In the genomic region with DNA sequence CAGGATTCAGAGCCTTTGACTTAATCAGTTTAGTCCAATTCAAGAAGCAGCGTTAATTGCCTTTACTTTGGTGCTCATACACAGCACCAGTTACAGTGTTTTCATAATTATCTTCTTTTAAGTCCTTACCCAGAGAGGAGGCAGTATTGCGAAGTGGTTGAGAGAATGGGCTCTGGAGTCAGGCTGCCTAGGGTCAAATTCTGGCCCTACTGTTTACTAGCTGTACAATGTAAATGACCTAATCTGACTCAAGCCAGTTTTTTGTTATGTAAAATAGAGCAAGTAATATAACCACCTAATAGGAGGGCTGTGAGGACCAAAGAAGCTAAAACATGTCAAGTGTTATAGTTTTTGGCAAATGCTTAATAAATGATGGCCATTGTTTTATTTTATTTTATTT, we compare ENCODE assay signal across 26 cellular contexts. TPM values are rescaled to one million over a fixed set of nuclear protein-coding genes. Genes with fewer than 3 reads are reported as not detected.
DNase-seq lines count a peak whose midpoint lies in the region; ATAC-seq and TF ChIP-seq lines count a peak whose summit lies in the region.
"Had no signal": no experiment of that assay in that cellular context is flagged by ENCODE, and none has a peak within 500 bp of the region (broad histone marks: within the 10 kb centered on the region; RNA-seq: fewer than 3 reads in every experiment).

No MANE protein-coding gene starts in this region.

- no peak overlapping the region for H3K4me3 ChIP-seq in cardiac fibroblast (replicated peaks in 1 of 2; ENCODE audit: low read depth in 2 of 2, low read length in 2 of 2)
- H3K4me3 ChIP-seq: coronary artery, GM23338, SJCRH30, testis, uterus had no signal

- TF ChIP-seq CTCF in cardiac fibroblast (IDR thresholded peaks at IDR 0.05; ENCODE audit: low read depth, low read length): no peak
- TF ChIP-seq CTCF in GM13976 (IDR thresholded peaks at IDR 0.05; ENCODE audit: borderline replicate concordance, control extremely low read depth, extremely low read depth, insufficient read depth, missing control alignments): no peak

- DNase-seq in NCI-H1417 (lab: John Stamatoyannopoulos, UW) (peak in 2 of 3 experiments; percentile 8 to 65), NCI-H1417 treated with DMSO at 0.1 percent for 48 hours (lab: John Stamatoyannopoulos, UW) (no peak), NCI-H226 (peak; percentile 13), cardiac fibroblast (ENCODE audit: low read depth in 2 of 2) (peak; percentile 16 to 23), renal cortical epithelial cell (ENCODE audit: low read depth) (peak; percentile 37), NCI-H2227 (lab: John Stamatoyannopoulos, UW; ENCODE audit: unreplicated experiment) (no peak), GM13976 (ENCODE audit: low spot score) (no peak)
- DNase-seq: 8988T; activated CD4-positive, alpha-beta memory T cell treated with anti-CD3 and anti-CD28 coated beads for 36 hours; activated CD8-positive, alpha-beta memory T cell treated with anti-CD3 and anti-CD28 coated beads, Interleukin-2, amount 50 U/mL, for 48 hours; activated naive CD4-positive, alpha-beta T cell treated with anti-CD3 and anti-CD28 coated beads, Interleukin-2, amount 50 U/mL, for 16 hours; CD4-positive, CD25-positive, alpha-beta regulatory T cell; effector memory CD4-positive, alpha-beta T cell; foreskin melanocyte; left ventricle myocardium superior; naive B cell; NCI-H510A treated with DMSO at 0.1 percent for 48 hours; SJCRH30; stimulated activated naive CD8-positive, alpha-beta T cell treated with anti-CD3 and anti-CD28 coated beads, Interleukin-15, Interleukin-2, amounts not matched to agents 100 U/mL and 50 U/mL, for 24 hours; testis; uterus had no signal

- ATAC-seq in HG03159 (IDR thresholded peaks at IDR 0.05; ENCODE audit: unreplicated experiment): no peak
- ATAC-seq: activated CD4-positive, CD25-positive, alpha-beta regulatory T cell treated with anti-CD3 and anti-CD28 coated beads, Interleukin-2, amount 50 U/mL, for 24 hours; activated T-helper 17 cell treated with anti-CD3 and anti-CD28 coated beads, Interleukin-2, amount 50 U/mL, for 72 hours; GM23338; left ventricle myocardium superior; stimulated activated naive CD8-positive, alpha-beta T cell treated with anti-CD3 and anti-CD28 coated beads, Interleukin-15, Interleukin-2, amounts not matched to agents 100 U/mL and 50 U/mL, for 24 hours had no signal

- in situ Hi-C loops in GM13976 (cut with MboI; ENCODE audit: low sequenced_read_pairs, unreplicated experiment): no loop called here

RNA-seq across cellular contexts. Expression of a gene that starts 27.6 kb away (rescaled TPM):
- total RNA-seq in renal cortical epithelial cell: 15.6 and 19.9 TPM in 2 replicates

Comparison
In these comparisons a context has a peak if more than half of its experiments do, and no peak if none do; other contexts are left out.
1. DNase-seq: peak in NCI-H1417 (2 of 3), NCI-H226 (single experiment), cardiac fibroblast (2 of 2) and renal cortical epithelial cell (single experiment); none in NCI-H1417 treated with DMSO at 0.1 percent for 48 hours (single experiment), NCI-H2227 (single experiment) and GM13976 (single experiment).